Comparison of ENCODE assay signal across 12 cellular contexts in the genomic region with DNA sequence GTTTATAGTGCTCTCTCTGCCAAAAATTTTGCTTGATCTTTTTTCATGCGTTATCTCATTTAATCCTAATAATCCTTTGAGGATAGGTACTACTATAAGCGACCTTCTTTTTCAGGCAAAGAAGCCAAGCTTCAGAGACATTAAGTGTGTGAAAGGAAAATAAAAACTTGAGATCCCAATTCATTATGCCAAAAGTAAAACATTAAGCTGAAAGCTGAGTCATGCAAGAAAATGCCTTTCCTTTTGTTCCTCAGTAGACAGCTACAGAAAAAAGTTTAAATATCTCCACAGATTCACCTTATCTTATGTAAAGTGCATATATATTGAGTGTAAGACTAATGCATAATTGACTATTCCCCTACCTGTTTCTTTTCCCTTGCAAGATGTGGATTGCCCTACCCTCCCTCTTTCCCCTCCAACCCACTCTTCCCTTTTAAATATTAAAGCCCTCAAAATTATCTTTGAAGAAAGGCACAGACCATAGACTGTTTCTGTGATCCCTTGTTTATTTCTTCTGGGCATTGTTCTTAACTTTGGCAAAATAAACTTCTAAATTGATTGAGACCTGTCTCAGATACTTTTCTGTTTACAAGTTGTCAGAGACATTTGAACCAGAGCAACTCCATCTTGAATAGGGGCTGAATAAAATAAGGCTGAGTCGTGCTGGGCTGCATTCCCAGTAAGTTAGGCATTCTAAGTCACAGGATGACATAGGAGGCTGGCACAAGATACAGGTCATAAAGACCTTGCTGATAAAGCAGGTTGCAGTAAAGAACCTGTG.
DNase-seq lines count a peak whose midpoint lies in the region; TF ChIP-seq lines count a peak whose summit lies in the region.
"Had no signal": no experiment of that assay in that cellular context is flagged by ENCODE, and none has a peak within 500 bp of the region (broad histone marks: within the 10 kb centered on the region; RNA-seq: fewer than 3 reads in every experiment).

No MANE protein-coding gene starts in this region.

- DNase-seq in Caco-2 (no peak), epithelial cell of proximal tubule (ENCODE audit: low read depth) (peak; percentile 20), kidney tubule cell (ENCODE audit: low spot score) (peak; percentile 65), pons (ENCODE audit: low spot score) (no peak), HuH-7 (ENCODE audit: low spot score) (no peak), H7 (no peak), NCI-H2081 (lab: John Stamatoyannopoulos, UW) (no peak)
- DNase-seq: BE2C; CD4-positive, alpha-beta memory T cell; DND-41; GDM1 had no signal

- H3K9me3 ChIP-seq in Caco-2 = no peaks in the 10 kb centered on the region
- H3K9me3 ChIP-seq: BE2C had no signal

- no peaks in the 10 kb centered on the region for H3K4me1 Mint-ChIP-seq in Caco-2 (ENCODE audit: low read depth, unreplicated experiment)
- H3K4me1 Mint-ChIP-seq: CD4-positive, alpha-beta memory T cell had no signal

- POLR2A ChIA-PET in Caco-2 (lab: Charles Lee) = no interaction called here

- intact Hi-C loops in Caco-2 (cut with micrococcal nuclease; ENCODE audit: unreplicated experiment) = loop anchor here (5.0 kb wide), 1 partner anchor 69 kb away; no protein-coding TSS in a partner anchor

- H3K4me3 ChIP-seq in Caco-2 (ENCODE audit: low read depth, low read length) (no peak overlapping the region), epithelial cell of proximal tubule (ENCODE audit: low read depth, low read length) (peak overlapping the region; percentile 25), H7 (ENCODE audit: insufficient read depth, low read depth, low read length) (no peak overlapping the region)
- H3K4me3 ChIP-seq: K562 had no signal

- H3K27me3 ChIP-seq in Caco-2 (replicated peaks; ENCODE audit: control insufficient read depth, insufficient read depth, low read length) = no peaks in the 10 kb centered on the region
- H3K27me3 ChIP-seq in H7 (ENCODE audit: control insufficient read depth, insufficient read depth, low read length) = no peaks in the 10 kb centered on the region
- H3K27me3 ChIP-seq: BE2C had no signal

- peak overlapping the region; percentile 24 for H3K27ac Mint-ChIP-seq in Caco-2 (ENCODE audit: unreplicated experiment)
- H3K27ac Mint-ChIP-seq: CD4-positive, alpha-beta memory T cell had no signal

- H3K9me3 Mint-ChIP-seq in Caco-2 (ENCODE audit: unreplicated experiment) = peaks cover 9% of the 10 kb centered on the region

- H3K4me3 Mint-ChIP-seq in Caco-2 (ENCODE audit: unreplicated experiment) = no peak overlapping the region
- H3K4me3 Mint-ChIP-seq: CD4-positive, alpha-beta memory T cell had no signal

- CTCF ChIA-PET in Caco-2 (lab: Charles Lee) = no interaction called here

- H3K27me3 Mint-ChIP-seq in Caco-2 (ENCODE audit: insufficient read depth, unreplicated experiment) = no peaks in the 10 kb centered on the region
- H3K27me3 Mint-ChIP-seq: CD4-positive, alpha-beta memory T cell had no signal

- BruUV-seq in Caco-2 (replicated peaks; lab: Mats Ljungman, UMichigan) = no TSS peak

- TF ChIP-seq CTCF in Caco-2 (IDR thresholded peaks at IDR 0.05; ENCODE audit: insufficient read depth in 1 of 2, low read depth in 1 of 2, low read length in 1 of 2, severe bottlenecking in 1 of 2, unreplicated experiment in 1 of 2) (no peak), epithelial cell of proximal tubule (conservative IDR thresholded peaks at IDR 0.05; ENCODE audit: low read depth, low read length) (no peak)

- peaks cover 17% of the 10 kb centered on the region for H3K4me1 ChIP-seq in Caco-2
- H3K4me1 ChIP-seq: BE2C had no signal

- no peaks in the 10 kb centered on the region for H3K36me3 Mint-ChIP-seq in Caco-2 (ENCODE audit: insufficient read depth, unreplicated experiment)
- H3K36me3 Mint-ChIP-seq: CD4-positive, alpha-beta memory T cell had no signal

- no peaks in the 10 kb centered on the region for H3K36me3 ChIP-seq in Caco-2 (ENCODE audit: control insufficient read depth, insufficient read depth, low read length)
- no peaks in the 10 kb centered on the region for H3K36me3 ChIP-seq in H7 (replicated peaks; ENCODE audit: control insufficient read depth, insufficient read depth, low read length)
- H3K36me3 ChIP-seq: BE2C had no signal

Comparison
In these comparisons a context has a peak if more than half of its experiments do, and no peak if none do; other contexts are left out.
1. DNase-seq: peak in epithelial cell of proximal tubule (single experiment) and kidney tubule cell (single experiment); none in Caco-2 (0 of 2), pons (single experiment), HuH-7 (single experiment), H7 (single experiment) and NCI-H2081 (0 of 2).